1 cellular context compared by ENCODE assay signal in the genomic region with DNA sequence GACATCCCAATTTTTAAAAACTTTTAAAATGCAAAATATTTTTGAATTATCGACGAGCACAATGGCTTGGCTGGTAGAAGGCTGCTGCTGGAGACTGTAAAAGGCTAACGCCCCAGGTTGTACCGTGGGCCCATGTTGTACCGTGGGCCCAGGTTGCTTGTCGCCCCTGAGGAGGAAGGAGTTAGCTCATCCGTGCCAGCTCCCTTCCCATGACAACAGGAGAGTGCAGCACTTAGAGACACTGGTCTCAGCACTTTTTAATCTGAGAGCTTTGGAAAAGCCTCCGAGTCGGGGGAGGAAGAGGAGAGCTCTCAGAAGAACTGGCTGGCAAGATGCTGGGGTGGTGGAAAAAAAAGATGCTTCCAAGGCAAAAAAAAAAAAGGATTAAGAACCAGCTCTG.
TF ChIP-seq lines count a peak whose summit lies in the region.

No MANE protein-coding gene starts in this region.

TF ChIP-seq in WTC11, 78 proteins besides CTCF, POLR2A, EP300 and RAD21 (continued from another document):
- TF ChIP-seq, protein P1, sequence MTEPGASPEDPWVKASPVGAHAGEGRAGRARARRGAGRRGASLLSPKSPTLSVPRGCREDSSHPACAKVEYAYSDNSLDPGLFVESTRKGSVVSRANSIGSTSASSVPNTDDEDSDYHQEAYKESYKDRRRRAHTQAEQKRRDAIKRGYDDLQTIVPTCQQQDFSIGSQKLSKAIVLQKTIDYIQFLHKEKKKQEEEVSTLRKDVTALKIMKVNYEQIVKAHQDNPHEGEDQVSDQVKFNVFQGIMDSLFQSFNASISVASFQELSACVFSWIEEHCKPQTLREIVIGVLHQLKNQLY (CRISPR knock-in tag; IDR thresholded peaks at IDR 0.05) = no peak
- no peak for TF ChIP-seq SP1 (CRISPR knock-in tag; conservative IDR thresholded peaks at IDR 0.05)
- TF ChIP-seq RORB (CRISPR knock-in tag; IDR thresholded peaks at IDR 0.05) = no peak
- no peak for TF ChIP-seq FOXP1 (CRISPR knock-in tag; IDR thresholded peaks at IDR 0.05; ENCODE audit: borderline replicate concordance)
- TF ChIP-seq JAZF1 (CRISPR knock-in tag; IDR thresholded peaks at IDR 0.05) = no peak
- TF ChIP-seq SMAD4 (CRISPR knock-in tag; IDR thresholded peaks at IDR 0.05) = no peak
- TF ChIP-seq TEAD1 (CRISPR knock-in tag; IDR thresholded peaks at IDR 0.05) = no peak
